Comparison of ENCODE assay signal across 1 cellular context in genomic region chr6:125853168-125853567, GRCh38.
A peak's percentile ranks its signal among the peaks of the same experiment; 100 is the strongest.
TF ChIP-seq lines count a peak whose summit lies in the region.

No MANE protein-coding gene starts in this region.

TF ChIP-seq in K562, 482 proteins besides CTCF, POLR2A, EP300 and RAD21 (continued from another document):
- TF ChIP-seq, protein P1, sequence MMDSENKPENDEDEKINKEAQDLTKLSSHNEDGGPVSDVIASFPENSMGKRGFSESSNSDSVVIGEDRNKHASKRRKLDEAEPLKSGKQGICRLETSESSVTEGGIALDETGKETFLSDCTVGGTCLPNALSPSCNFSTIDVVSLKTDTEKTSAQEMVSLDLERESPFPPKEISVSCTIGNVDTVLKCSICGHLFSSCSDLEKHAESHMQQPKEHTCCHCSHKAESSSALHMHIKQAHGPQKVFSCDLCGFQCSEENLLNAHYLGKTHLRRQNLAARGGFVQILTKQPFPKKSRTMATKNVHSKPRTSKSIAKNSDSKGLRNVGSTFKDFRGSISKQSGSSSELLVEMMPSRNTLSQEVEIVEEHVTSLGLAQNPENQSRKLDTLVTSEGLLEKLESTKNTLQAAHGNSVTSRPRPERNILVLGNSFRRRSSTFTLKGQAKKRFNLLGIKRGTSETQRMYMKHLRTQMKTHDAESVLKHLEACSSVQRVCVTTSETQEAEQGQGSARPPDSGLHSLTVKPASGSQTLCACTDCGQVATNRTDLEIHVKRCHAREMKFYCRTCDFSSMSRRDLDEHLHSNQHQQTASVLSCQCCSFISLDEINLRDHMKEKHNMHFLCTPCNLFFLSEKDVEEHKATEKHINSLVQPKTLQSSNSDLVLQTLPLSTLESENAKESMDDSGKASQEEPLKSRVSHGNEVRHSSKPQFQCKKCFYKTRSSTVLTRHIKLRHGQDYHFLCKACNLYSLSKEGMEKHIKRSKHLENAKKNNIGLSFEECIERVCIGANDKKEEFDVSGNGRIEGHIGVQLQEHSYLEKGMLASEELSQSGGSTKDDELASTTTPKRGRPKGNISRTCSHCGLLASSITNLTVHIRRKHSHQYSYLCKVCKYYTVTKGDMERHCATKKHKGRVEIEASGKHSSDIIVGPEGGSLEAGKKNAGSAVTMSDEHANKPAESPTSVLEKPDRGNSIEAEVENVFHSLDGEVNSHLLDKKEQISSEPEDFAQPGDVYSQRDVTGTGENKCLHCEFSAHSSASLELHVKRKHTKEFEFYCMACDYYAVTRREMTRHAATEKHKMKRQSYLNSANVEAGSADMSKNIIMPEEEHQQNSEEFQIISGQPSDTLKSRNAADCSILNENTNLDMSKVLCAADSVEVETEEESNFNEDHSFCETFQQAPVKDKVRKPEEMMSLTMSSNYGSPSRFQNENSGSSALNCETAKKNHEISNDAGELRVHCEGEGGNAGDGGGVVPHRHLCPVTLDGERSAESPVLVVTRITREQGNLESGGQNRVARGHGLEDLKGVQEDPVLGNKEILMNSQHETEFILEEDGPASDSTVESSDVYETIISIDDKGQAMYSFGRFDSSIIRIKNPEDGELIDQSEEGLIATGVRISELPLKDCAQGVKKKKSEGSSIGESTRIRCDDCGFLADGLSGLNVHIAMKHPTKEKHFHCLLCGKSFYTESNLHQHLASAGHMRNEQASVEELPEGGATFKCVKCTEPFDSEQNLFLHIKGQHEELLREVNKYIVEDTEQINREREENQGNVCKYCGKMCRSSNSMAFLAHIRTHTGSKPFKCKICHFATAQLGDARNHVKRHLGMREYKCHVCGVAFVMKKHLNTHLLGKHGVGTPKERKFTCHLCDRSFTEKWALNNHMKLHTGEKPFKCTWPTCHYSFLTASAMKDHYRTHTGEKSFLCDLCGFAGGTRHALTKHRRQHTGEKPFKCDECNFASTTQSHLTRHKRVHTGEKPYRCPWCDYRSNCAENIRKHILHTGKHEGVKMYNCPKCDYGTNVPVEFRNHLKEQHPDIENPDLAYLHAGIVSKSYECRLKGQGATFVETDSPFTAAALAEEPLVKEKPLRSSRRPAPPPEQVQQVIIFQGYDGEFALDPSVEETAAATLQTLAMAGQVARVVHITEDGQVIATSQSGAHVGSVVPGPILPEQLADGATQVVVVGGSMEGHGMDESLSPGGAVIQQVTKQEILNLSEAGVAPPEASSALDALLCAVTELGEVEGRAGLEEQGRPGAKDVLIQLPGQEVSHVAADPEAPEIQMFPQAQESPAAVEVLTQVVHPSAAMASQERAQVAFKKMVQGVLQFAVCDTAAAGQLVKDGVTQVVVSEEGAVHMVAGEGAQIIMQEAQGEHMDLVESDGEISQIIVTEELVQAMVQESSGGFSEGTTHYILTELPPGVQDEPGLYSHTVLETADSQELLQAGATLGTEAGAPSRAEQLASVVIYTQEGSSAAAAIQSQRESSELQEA (IDR thresholded peaks at IDR 0.05; ENCODE audit: low read depth), result no peak
- TF ChIP-seq HNRNPUL1 (IDR thresholded peaks at IDR 0.05; ENCODE audit: low read length), result no peak
- no peak for TF ChIP-seq HOXB6 (CRISPR knock-in tag; IDR thresholded peaks at IDR 0.05; ENCODE audit: borderline replicate concordance)
- TF ChIP-seq ARID2 (IDR thresholded peaks at IDR 0.05), result no peak
- TF ChIP-seq ZNF408 (CRISPR knock-in tag; IDR thresholded peaks at IDR 0.05; ENCODE audit: low read depth), result no peak
- no peak for TF ChIP-seq NELFE (IDR thresholded peaks at IDR 0.05; ENCODE audit: insufficient read depth, insufficient read length)
- TF ChIP-seq SRF (CRISPR knock-in tag; IDR thresholded peaks at IDR 0.05), result no peak
- TF ChIP-seq SPI1 (IDR thresholded peaks at IDR 0.05; ENCODE audit: borderline replicate concordance, low read depth, low read length), result peak; percentile 80
- TF ChIP-seq TGIF2 (CRISPR knock-in tag; IDR thresholded peaks at IDR 0.05), result no peak
- no peak for TF ChIP-seq PHB (CRISPR knock-in tag; IDR thresholded peaks at IDR 0.05)
- no peak for TF ChIP-seq ZNF830 (CRISPR knock-in tag; IDR thresholded peaks at IDR 0.05)
